ENCODE assay signal across 8 cellular contexts in the genomic region with DNA sequence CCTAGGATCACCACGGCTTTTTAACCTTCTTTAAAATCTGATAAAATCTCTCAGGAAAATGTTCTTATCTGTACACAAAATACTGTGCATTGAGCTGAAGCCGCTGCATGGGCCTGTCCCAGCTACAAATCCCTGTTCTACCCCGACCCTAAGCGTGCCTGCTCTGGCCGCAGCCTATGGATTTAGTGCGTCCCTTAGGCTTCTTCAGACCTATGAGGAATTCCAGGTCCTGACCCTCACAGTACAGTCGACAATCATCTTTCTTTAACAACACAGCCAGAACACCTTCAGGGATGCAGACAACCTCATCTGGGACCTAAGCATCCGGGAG. TPM values are rescaled to one million over a fixed set of nuclear protein-coding genes. Genes with fewer than 3 reads are reported as not detected.
A peak's percentile ranks its signal among the peaks of the same experiment; 100 is the strongest.
DNase-seq lines count a peak whose midpoint lies in the region; ATAC-seq and TF ChIP-seq lines count a peak whose summit lies in the region.

No MANE protein-coding gene starts in this region.

- peaks cover 32% of the 10 kb centered on the region for H3K79me2 ChIP-seq in smooth muscle cell (ENCODE audit: low read depth)

- H3K4me1 Mint-ChIP-seq in endothelial cell (ENCODE audit: unreplicated experiment) = peaks cover 19% of the 10 kb centered on the region

- H3K27ac Mint-ChIP-seq in endothelial cell (ENCODE audit: unreplicated experiment) = no peak overlapping the region

- peak overlapping the region; percentile 56 for H2AFZ ChIP-seq in smooth muscle cell (ENCODE audit: low read depth)

- H4K20me1 ChIP-seq in smooth muscle cell (ENCODE audit: low read depth) = no peaks in the 10 kb centered on the region

- no peaks in the 10 kb centered on the region for H3K27me3 ChIP-seq in smooth muscle cell (ENCODE audit: low read depth)

- WGBS in smooth muscle cell (ENCODE audit: low lambda C conversion rate) = 50% methylated on average over 8 of the region's 8 CpGs

- H3K36me3 Mint-ChIP-seq in endothelial cell (ENCODE audit: low read depth, unreplicated experiment) = peaks cover 7% of the 10 kb centered on the region

- no peaks in the 10 kb centered on the region for H3K36me3 ChIP-seq in smooth muscle cell (ENCODE audit: low read depth)

- H3K4me3 ChIP-seq in smooth muscle cell = peak overlapping the region; percentile 36

- no peaks in the 10 kb centered on the region for H3K9me3 ChIP-seq in smooth muscle cell (replicated peaks; ENCODE audit: low read depth)

- H3K4me2 ChIP-seq in smooth muscle cell = peak overlapping the region; percentile 81

- peaks cover 13% of the 10 kb centered on the region for H3K4me1 ChIP-seq in smooth muscle cell (ENCODE audit: low read depth)

- TF ChIP-seq CTCF in endothelial cell (IDR thresholded peaks at IDR 0.05; ENCODE audit: unreplicated experiment) (no peak), smooth muscle cell (IDR thresholded peaks at IDR 0.05; ENCODE audit: borderline replicate concordance, insufficient read depth, poor library complexity, severe bottlenecking) (no peak)

- H3K9me3 Mint-ChIP-seq in endothelial cell (ENCODE audit: unreplicated experiment) = no peaks in the 10 kb centered on the region

- DNase-seq in NCI-H2227 (lab: John Stamatoyannopoulos, UW; ENCODE audit: unreplicated experiment) = peak; percentile 51
- DNase-seq in NCI-H2227 treated with DMSO at 0.1 percent for 48 hours (lab: John Stamatoyannopoulos, UW) = no peak
- peak; percentile 34 for DNase-seq in NCI-H69 (lab: John Stamatoyannopoulos, UW)
- no peak for DNase-seq in endothelial cell (ENCODE audit: low spot score)
- no peak for DNase-seq in smooth muscle cell (lab: John Stamatoyannopoulos, UW; ENCODE audit: unreplicated experiment)
- no peak for DNase-seq in NOMO-1 treated with DMSO at 0.1 percent for 48 hours (lab: John Stamatoyannopoulos, UW; ENCODE audit: unreplicated experiment)

- H3K27me3 Mint-ChIP-seq in endothelial cell (ENCODE audit: unreplicated experiment) = peaks cover 3% of the 10 kb centered on the region

- no peak overlapping the region for H3K9ac ChIP-seq in smooth muscle cell (ENCODE audit: low read depth)

- no peaks in the 10 kb centered on the region for H3F3A ChIP-seq in smooth muscle cell (ENCODE audit: low read depth)

- no peak for ATAC-seq in GM21367 (IDR thresholded peaks at IDR 0.05; ENCODE audit: unreplicated experiment)
- no peak for ATAC-seq in GM21360 (IDR thresholded peaks at IDR 0.05; ENCODE audit: unreplicated experiment)

- H3K27ac ChIP-seq in smooth muscle cell (ENCODE audit: low read depth) = no peak overlapping the region

- H3K4me3 Mint-ChIP-seq in endothelial cell (ENCODE audit: unreplicated experiment) = peak overlapping the region; percentile 99

RNA-seq across cellular contexts. Expression of a gene that starts 0.5 kb away (rescaled TPM):
- total RNA-seq in endothelial cell (ENCODE audit: unreplicated experiment) (13.4 TPM), smooth muscle cell (7.7 and 9.1 TPM in 2 replicates)
- polyA plus RNA-seq in smooth muscle cell = 2.5 and 3.1 TPM in 2 replicates

RNA-seq across cellular contexts. Expression of a gene that starts 1.9 kb away (rescaled TPM):
- total RNA-seq in endothelial cell (ENCODE audit: unreplicated experiment) (31.1 TPM), smooth muscle cell (17.2 and 17.5 TPM in 2 replicates)
- 26.3 and 29.8 TPM in 2 replicates for polyA plus RNA-seq in smooth muscle cell

RNA-seq across cellular contexts. Expression of a gene that starts 28.5 kb away (rescaled TPM):
- total RNA-seq in endothelial cell (ENCODE audit: unreplicated experiment) (67.5 TPM), smooth muscle cell (260 and 279 TPM in 2 replicates)
- polyA plus RNA-seq in smooth muscle cell = 210 and 220 TPM in 2 replicates

RNA-seq across cellular contexts. Expression of a gene that starts 37.0 kb away (rescaled TPM):
- total RNA-seq in endothelial cell (ENCODE audit: unreplicated experiment) (81.5 TPM), smooth muscle cell (24.9 and 39.3 TPM in 2 replicates)
- polyA plus RNA-seq in smooth muscle cell = 56.3 and 80.3 TPM in 2 replicates

RNA-seq across cellular contexts. Expression of a gene that starts 37.8 kb away (rescaled TPM):
- total RNA-seq in endothelial cell (ENCODE audit: unreplicated experiment) = not detected
- 0.04 TPM in 1 of 2 replicates, not detected in the other for total RNA-seq in smooth muscle cell
- polyA plus RNA-seq in smooth muscle cell = 0.54 and 1.7 TPM in 2 replicates

Comparison
In these comparisons a context has a peak if more than half of its experiments do, and no peak if none do; other contexts are left out.
1. DNase-seq: peak in NCI-H2227 (single experiment) and NCI-H69 (single experiment); none in NCI-H2227 treated with DMSO at 0.1 percent for 48 hours (single experiment), endothelial cell (single experiment), smooth muscle cell (single experiment) and NOMO-1 treated with DMSO at 0.1 percent for 48 hours (single experiment).